1 cellular context compared by ENCODE assay signal in genomic region chr3:35505181-35505580, GRCh38.
TF ChIP-seq lines count a peak whose summit lies in the region.

No MANE protein-coding gene starts in this region.

TF ChIP-seq in HepG2, 621 proteins besides CTCF, POLR2A, EP300 and RAD21 (continued from another document):
- no peak for TF ChIP-seq ZNF580 (CRISPR knock-in tag; IDR thresholded peaks at IDR 0.05; ENCODE audit: borderline replicate concordance, low read depth)
- TF ChIP-seq SCMH1 (CRISPR knock-in tag; IDR thresholded peaks at IDR 0.05; ENCODE audit: borderline replicate concordance), result no peak
- TF ChIP-seq PAF1 (CRISPR knock-in tag; IDR thresholded peaks at IDR 0.05), result no peak
- TF ChIP-seq TAF15 (IDR thresholded peaks at IDR 0.05; ENCODE audit: low read depth, low read length, poor library complexity, severe bottlenecking), result no peak
- TF ChIP-seq ZBTB8A (CRISPR knock-in tag; IDR thresholded peaks at IDR 0.05; ENCODE audit: borderline replicate concordance, low read depth), result no peak
- no peak for TF ChIP-seq MEIS2 (CRISPR knock-in tag; IDR thresholded peaks at IDR 0.05)
- no peak for TF ChIP-seq ZSCAN30 (CRISPR knock-in tag; IDR thresholded peaks at IDR 0.05)
- TF ChIP-seq MLLT10 (CRISPR knock-in tag; IDR thresholded peaks at IDR 0.05), result no peak
